19 cellular contexts compared by ENCODE assay signal in genomic region chr1:38061290-38061689, GRCh38. TPM values are rescaled to one million over a fixed set of nuclear protein-coding genes. Genes with fewer than 3 reads are reported as not detected.
DNase-seq lines count a peak whose midpoint lies in the region; ATAC-seq, FAIRE-seq and TF ChIP-seq lines count a peak whose summit lies in the region.
"Had no signal": no experiment of that assay in that cellular context is flagged by ENCODE, and none has a peak within 500 bp of the region (broad histone marks: within the 10 kb centered on the region; RNA-seq: fewer than 3 reads in every experiment).

No MANE protein-coding gene starts in this region.

- H3K4ac ChIP-seq in neuronal stem cell (ENCODE audit: low read length) = no peak overlapping the region

- CTCF ChIA-PET in K562 (lab: Yijun Ruan, JAX; ENCODE audit: low intra/inter-chr PET ratio) = no interaction called here

- H4K91ac ChIP-seq in neuronal stem cell (ENCODE audit: low read depth, low read length, poor library complexity) = no peak overlapping the region

- no peak for DNase-seq in K562 (ENCODE audit: extremely low read depth in 1 of 4, low spot score in 3 of 4)
- DNase-seq in neuronal stem cell (ENCODE audit: low spot score) = no peak
- DNase-seq in activated T-cell treated with anti-CD3 and anti-CD28 coated beads for 4 hours = no peak
- DNase-seq in inferior parietal cortex (ENCODE audit: extremely low spot score) = no peak
- no peak for DNase-seq in activated T-cell treated with anti-CD3 and anti-CD28 coated beads, Interleukin-2, amount 50 U/mL, for 4 hours
- DNase-seq in ascending aorta (ENCODE audit: low spot score in 2 of 2) = no peak
- DNase-seq: CD4-positive, alpha-beta memory T cell; COR-L47; DMS 273 treated with DMSO at 0.1 percent for 48 hours; DMS53; GDM1; GOT3; H9 had no signal

- in situ Hi-C loops in K562 (cut with MboI) = no loop called here

- WGBS in K562 (ENCODE audit: insufficient coverage, low coverage, missing lambda C conversion rate) = 45% methylated on average over 1 of the region's 1 CpG
- WGBS in neuronal stem cell (ENCODE audit: extremely low coverage in 2 of 2, insufficient read length in 2 of 2, insufficient replicate concordance in 1 of 2), 2 donors = no CpG with 5 or more reads among the region's 1 CpG

- peaks cover 99% of the 10 kb centered on the region for H3K79me2 ChIP-seq in OCI-LY3 (ENCODE audit: low read length)
- H3K79me2 ChIP-seq in K562 (ENCODE audit: control insufficient read depth, insufficient read depth, low read length) = no peaks in the 10 kb centered on the region

- H3K4me1 ChIP-seq in OCI-LY3 (ENCODE audit: low read length) = peaks cover 85% of the 10 kb centered on the region
- H3K4me1 ChIP-seq in K562 (replicated peaks in 1 of 2; ENCODE audit: control insufficient read depth in 2 of 2, insufficient read depth in 2 of 2, low read length in 2 of 2) = peaks cover 12 to 21% of the 10 kb centered on the region in 2 experiments; a peak in 4 of 5 replicates
- H3K4me1 ChIP-seq in neuronal stem cell (ENCODE audit: control insufficient read depth in 2 of 2, insufficient read depth in 1 of 2, low read depth in 1 of 2, low read length in 2 of 2) = peaks cover 12 to 16% of the 10 kb centered on the region in 2 donors
- no peaks in the 10 kb centered on the region for H3K4me1 ChIP-seq in ascending aorta

- peak overlapping the region; percentile 81 for H3K4me2 ChIP-seq in OCI-LY3 (ENCODE audit: low read length)
- no peak overlapping the region for H3K4me2 ChIP-seq in K562 (ENCODE audit: insufficient read depth, low read length)
- no peak overlapping the region for H3K4me2 ChIP-seq in neuronal stem cell (ENCODE audit: insufficient read depth, low read length, poor library complexity, severe bottlenecking)
- H3K4me2 ChIP-seq: KMS-11 had no signal

- no peaks in the 10 kb centered on the region for H3K9me1 ChIP-seq in K562 (ENCODE audit: control insufficient read depth, insufficient read depth, low read length)

- no peak for TF ChIP-seq RAD21 in K562 (CRISPR knock-in tag; conservative IDR thresholded peaks at IDR 0.05 in 1 of 2, IDR thresholded peaks at IDR 0.05 in 1 of 2)

- no peaks in the 10 kb centered on the region for H3K79me1 ChIP-seq in neuronal stem cell (ENCODE audit: low read depth, low read length)

- no peak for TF ChIP-seq EP300 in K562 (IDR thresholded peaks at IDR 0.05; ENCODE audit: low read length)

- H4K20me1 ChIP-seq in OCI-LY3 (ENCODE audit: insufficient read depth, low read length) = peaks cover 73% of the 10 kb centered on the region
- no peaks in the 10 kb centered on the region for H4K20me1 ChIP-seq in K562 (replicated peaks; ENCODE audit: control insufficient read depth, insufficient read depth, low read length)
- H4K20me1 ChIP-seq: BLaER1 had no signal

- peak overlapping the region; percentile 59; the same call in 1 of the 2 replicates for H3K4me3 ChIP-seq in OCI-LY3 (ENCODE audit: low read length)
- H3K4me3 ChIP-seq in K562 = no peak overlapping the region
- H3K4me3 ChIP-seq in neuronal stem cell (ENCODE audit: low read length in 2 of 2) = no peak overlapping the region
- H3K4me3 ChIP-seq in ascending aorta = no peak overlapping the region
- H3K4me3 ChIP-seq: BLaER1 had no signal

- H3K36me3 ChIP-seq in OCI-LY3 (replicated peaks; ENCODE audit: low read depth, low read length) (peaks cover 24% of the 10 kb centered on the region), K562 (ENCODE audit: control insufficient read depth, insufficient read depth, low read length) (no peaks in the 10 kb centered on the region), neuronal stem cell (replicated peaks in 1 of 2; ENCODE audit: control insufficient read depth in 2 of 2, insufficient read depth in 2 of 2, low read length in 2 of 2) (peaks cover 0 to 9% of the 10 kb centered on the region in 2 donors), ascending aorta (no peaks in the 10 kb centered on the region)
- H3K36me3 ChIP-seq: BLaER1 had no signal

- H3K27me3 Mint-ChIP-seq in activated T-cell treated with anti-CD3 and anti-CD28 coated beads, Interleukin-2, amount 50 U/mL, for 4 hours (ENCODE audit: low read depth) = peaks cover 2% of the 10 kb centered on the region
- H3K27me3 Mint-ChIP-seq: CD4-positive, alpha-beta memory T cell had no signal

- TF ChIP-seq CTCF in OCI-LY3 (IDR thresholded peaks at IDR 0.05; ENCODE audit: low read depth, low read length) (no peak), K562 (IDR thresholded peaks at IDR 0.05 in 2 of 3, conservative IDR thresholded peaks at IDR 0.05 in 1 of 3; ENCODE audit: insufficient read depth in 2 of 3, low read depth in 1 of 3, low read length in 3 of 3) (no peak), ascending aorta (IDR thresholded peaks at IDR 0.05) (no peak)

- H2BK12ac ChIP-seq in neuronal stem cell (ENCODE audit: low read length) = peak overlapping the region; percentile 26

- peak overlapping the region; percentile 52 for H3K18ac ChIP-seq in neuronal stem cell (ENCODE audit: low read length)

- no TSS peak for BruUV-seq in K562 (replicated peaks; lab: Mats Ljungman, UMichigan)

- no peak for TF ChIP-seq POLR2A in K562 (conservative IDR thresholded peaks at IDR 0.05)

- no peak for ATAC-seq in K562
- no peak for ATAC-seq in activated T-cell treated with anti-CD3 and anti-CD28 coated beads, Interleukin-2, amount 50 U/mL, for 4 hours

- H3K27ac ChIP-seq in OCI-LY3 (ENCODE audit: low read length) = peak overlapping the region; percentile 88
- no peak overlapping the region for H3K27ac ChIP-seq in K562 (ENCODE audit: extremely low read depth, low read depth, low read length)
- H3K27ac ChIP-seq in neuronal stem cell (replicated peaks; ENCODE audit: low read length) = no peak overlapping the region
- no peak overlapping the region for H3K27ac ChIP-seq in ascending aorta
- H3K27ac ChIP-seq: BLaER1, KMS-11 had no signal

- H2BK120ac ChIP-seq in neuronal stem cell (ENCODE audit: low read depth, low read length) = no peak overlapping the region

- POLR2A ChIA-PET in K562 (lab: Yijun Ruan, JAX) = interaction anchor here (0.6 to 2.2 kb wide), 3 partner anchors 9 to 782 kb away, joined by 3 to 5 read pairs (median 3); no protein-coding TSS in a partner anchor

- no peak overlapping the region for H2BK5ac ChIP-seq in neuronal stem cell (ENCODE audit: low read length)

- H3K9ac ChIP-seq in OCI-LY3 (ENCODE audit: low read length) (peak overlapping the region; percentile 65; the same call in 1 of the 2 replicates), K562 (ENCODE audit: insufficient read depth in 1 of 2, low read depth in 2 of 2, low read length in 2 of 2) (no peak overlapping the region), neuronal stem cell (ENCODE audit: low read depth, low read length, poor library complexity) (no peak overlapping the region)
- H3K9ac ChIP-seq: KMS-11 had no signal

- no peak for FAIRE-seq in K562 (lab: Jason Lieb, UNC)
- FAIRE-seq: A204.1 had no signal

- peaks cover 3% of the 10 kb centered on the region for H3K4me1 Mint-ChIP-seq in activated T-cell treated with anti-CD3 and anti-CD28 coated beads, Interleukin-2, amount 50 U/mL, for 4 hours (ENCODE audit: low read depth)
- H3K4me1 Mint-ChIP-seq: CD14-positive monocyte; CD4-positive, alpha-beta memory T cell had no signal

- H2AFZ ChIP-seq in OCI-LY3 (ENCODE audit: low read depth, low read length) = no peak overlapping the region
- H2AFZ ChIP-seq in K562 (ENCODE audit: low read depth, low read length) = no peak overlapping the region
- H2AFZ ChIP-seq in neuronal stem cell (ENCODE audit: low read length) = no peak overlapping the region

- intact Hi-C loops in K562 (cut with micrococcal nuclease) = no loop called here
- intact Hi-C loops in ascending aorta (cut with DNase I) = no loop called here

- H2AK5ac ChIP-seq in neuronal stem cell (ENCODE audit: low read depth, low read length) = no peak overlapping the region

- H3K23ac ChIP-seq in neuronal stem cell (ENCODE audit: low read depth, low read length, poor library complexity) = peak overlapping the region; percentile 82

- H3K27me3 ChIP-seq in OCI-LY3 (ENCODE audit: low read depth, low read length) (no peaks in the 10 kb centered on the region), K562 (ENCODE audit: control insufficient read depth in 2 of 2, insufficient read depth in 2 of 2, low read length in 2 of 2) (peaks cover 2 to 9% of the 10 kb centered on the region in 2 experiments; a peak in 1 of 5 replicates), neuronal stem cell (ENCODE audit: control insufficient read depth in 3 of 3, insufficient read depth in 3 of 3, low read depth in 1 of 3, low read length in 3 of 3) (no peaks in the 10 kb centered on the region), ascending aorta (no peaks in the 10 kb centered on the region)
- H3K27me3 ChIP-seq: BLaER1 had no signal

- no peak overlapping the region for H4K8ac ChIP-seq in neuronal stem cell (ENCODE audit: low read depth, low read length)

- no peak overlapping the region for H2BK15ac ChIP-seq in neuronal stem cell (ENCODE audit: low read length)

- no peak overlapping the region for H3K14ac ChIP-seq in neuronal stem cell (ENCODE audit: low read length)

- H3K9me3 ChIP-seq in OCI-LY3 (ENCODE audit: insufficient read depth, low read length) = no peaks in the 10 kb centered on the region
- no peaks in the 10 kb centered on the region for H3K9me3 ChIP-seq in K562 (replicated peaks; ENCODE audit: control insufficient read depth, insufficient read depth, low read depth, low read length)
- peaks cover 0 to 2% of the 10 kb centered on the region in 2 donors for H3K9me3 ChIP-seq in neuronal stem cell (replicated peaks in 1 of 2; ENCODE audit: control insufficient read depth in 2 of 2, insufficient read depth in 1 of 2, low read depth in 1 of 2, low read length in 2 of 2)
- H3K9me3 ChIP-seq in ascending aorta = no peaks in the 10 kb centered on the region
- H3K9me3 ChIP-seq: BLaER1 had no signal

- H3K36me3 Mint-ChIP-seq in activated T-cell treated with anti-CD3 and anti-CD28 coated beads, Interleukin-2, amount 50 U/mL, for 4 hours (ENCODE audit: insufficient read depth) = no peaks in the 10 kb centered on the region
- H3K36me3 Mint-ChIP-seq: CD14-positive monocyte; CD4-positive, alpha-beta memory T cell had no signal

- H3K9me3 Mint-ChIP-seq in activated T-cell treated with anti-CD3 and anti-CD28 coated beads, Interleukin-2, amount 50 U/mL, for 4 hours = no peaks in the 10 kb centered on the region
- H3K9me3 Mint-ChIP-seq: CD14-positive monocyte; CD4-positive, alpha-beta memory T cell had no signal

- H3K4me3 Mint-ChIP-seq in activated T-cell treated with anti-CD3 and anti-CD28 coated beads, Interleukin-2, amount 50 U/mL, for 4 hours = no peak overlapping the region
- H3K4me3 Mint-ChIP-seq: CD14-positive monocyte; CD4-positive, alpha-beta memory T cell; H9 had no signal

RNA-seq across cellular contexts. Expression of gene POU3F1, which starts 14.7 kb away (rescaled TPM):
- total RNA-seq in K562 (2011; cell fraction: chromatin; rRNA removed; ENCODE audit: low replicate concordance) = not detected in 2 replicates
- 0.13 TPM in 1 of 2 replicates, not detected in the other for total RNA-seq in K562 (2011; cell fraction: nucleolus; rRNA removed)
- not detected in 2 replicates for total RNA-seq in K562 (2011; cell fraction: nucleoplasm; rRNA removed)
- 0.08 and 0.09 TPM in 2 replicates for total RNA-seq in K562 (2014; rRNA removed)
- not detected in 2 replicates for total RNA-seq in K562 (2014; rRNA removed; fragmentation: Illumina TruSeq; extraction: Trizol)
- total RNA-seq in K562 (2015; rRNA removed; fragmentation: Illumina TruSeq; extraction: Trizol) = not detected in 2 replicates
- not detected in 2 replicates for total RNA-seq in K562 (2021)
- 0.05 TPM in 1 of 2 replicates, not detected in the other for polyA plus RNA-seq in K562 (2011; rRNA removed)
- not detected in 2 replicates for polyA plus RNA-seq in K562 (2011; cell fraction: cytosol; rRNA removed)
- 0.06 and 0.15 TPM in 2 replicates for polyA plus RNA-seq in K562 (2011; cell fraction: nucleus; rRNA removed)
- not detected in 2 replicates for polyA plus RNA-seq in K562 (2012)
- polyA plus RNA-seq in K562 (2014; fragmentation: Illumina TruSeq; extraction: Trizol) = not detected in 2 replicates
- not detected for polyA plus RNA-seq in K562 (2014; fragmentation: Nextera tagmentation; extraction: Ambion mirVana)
- not detected in 2 replicates for polyA plus RNA-seq in K562 (2014; rRNA removed)
- not detected in 2 replicates for polyA minus RNA-seq in K562 (2011; rRNA and poly(A)+ RNA removed)
- not detected in 2 replicates for polyA minus RNA-seq in K562 (2011; cell fraction: cytosol; rRNA and poly(A)+ RNA removed)
- polyA minus RNA-seq in K562 (2011; cell fraction: nucleus; rRNA and poly(A)+ RNA removed) = 0.13 and 0.33 TPM in 2 replicates
- 34.6 TPM for polyA plus RNA-seq in neuronal stem cell (2013, experiment 1 of 2)
- polyA plus RNA-seq in neuronal stem cell (2013, experiment 2 of 2) = 34.4 TPM
- total RNA-seq in activated T-cell treated with anti-CD3 and anti-CD28 coated beads, Interleukin-2, amount 50 U/mL, for 4 hours = 1 to 10 TPM in 2 of 3 donors, under 1 TPM in 1; 0.91 to 1.3 (median 1.0) TPM
- not detected for total RNA-seq in ascending aorta
- polyA plus RNA-seq: AG04450, CD14-positive monocyte had no signal

RNA-seq across cellular contexts. Expression of gene UTP11, which starts 48.8 kb away (rescaled TPM):
- total RNA-seq in K562 (2011; cell fraction: chromatin; rRNA removed; ENCODE audit: low replicate concordance) = 67.0 and 115 TPM in 2 replicates
- 37.6 and 49.2 TPM in 2 replicates for total RNA-seq in K562 (2011; cell fraction: nucleolus; rRNA removed)
- total RNA-seq in K562 (2011; cell fraction: nucleoplasm; rRNA removed) = 97.2 and 146 TPM in 2 replicates
- total RNA-seq in K562 (2014; rRNA removed) = 125 and 137 TPM in 2 replicates
- total RNA-seq in K562 (2014; rRNA removed; fragmentation: Illumina TruSeq; extraction: Trizol) = 215 and 251 TPM in 2 replicates
- total RNA-seq in K562 (2015; rRNA removed; fragmentation: Illumina TruSeq; extraction: Trizol) = 214 and 221 TPM in 2 replicates
- total RNA-seq in K562 (2021) = 124 and 129 TPM in 2 replicates
- 67.6 and 91.1 TPM in 2 replicates for polyA plus RNA-seq in K562 (2011; rRNA removed)
- polyA plus RNA-seq in K562 (2011; cell fraction: cytosol; rRNA removed) = 22.4 and 42.7 TPM in 2 replicates
- 18.0 and 28.1 TPM in 2 replicates for polyA plus RNA-seq in K562 (2011; cell fraction: nucleus; rRNA removed)
- polyA plus RNA-seq in K562 (2012) = 76.5 and 96.7 TPM in 2 replicates
- polyA plus RNA-seq in K562 (2014; fragmentation: Illumina TruSeq; extraction: Trizol) = 329 and 378 TPM in 2 replicates
- polyA plus RNA-seq in K562 (2014; fragmentation: Nextera tagmentation; extraction: Ambion mirVana) = 100 to 1,000 TPM; 269 to 303 TPM
- 167 and 253 TPM in 2 replicates for polyA plus RNA-seq in K562 (2014; rRNA removed)
- 46.0 and 51.0 TPM in 2 replicates for polyA minus RNA-seq in K562 (2011; rRNA and poly(A)+ RNA removed)
- polyA minus RNA-seq in K562 (2011; cell fraction: cytosol; rRNA and poly(A)+ RNA removed) = 25.8 and 26.4 TPM in 2 replicates
- polyA minus RNA-seq in K562 (2011; cell fraction: nucleus; rRNA and poly(A)+ RNA removed) = 17.6 and 38.0 TPM in 2 replicates
- 52.4 TPM for polyA plus RNA-seq in neuronal stem cell (2013, experiment 1 of 2)
- 53.8 TPM for polyA plus RNA-seq in neuronal stem cell (2013, experiment 2 of 2)
- 100 to 1,000 TPM; 103 to 105 (median 104) TPM for total RNA-seq in activated T-cell treated with anti-CD3 and anti-CD28 coated beads, Interleukin-2, amount 50 U/mL, for 4 hours
- total RNA-seq in ascending aorta = 16.5 TPM

RNA-seq across cellular contexts. Expression of gene FHL3, which starts 56.0 kb away (rescaled TPM):
- 89.8 and 202 TPM in 2 replicates for total RNA-seq in K562 (2011; cell fraction: chromatin; rRNA removed; ENCODE audit: low replicate concordance)
- total RNA-seq in K562 (2011; cell fraction: nucleolus; rRNA removed) = 99.7 and 116 TPM in 2 replicates
- 98.0 and 139 TPM in 2 replicates for total RNA-seq in K562 (2011; cell fraction: nucleoplasm; rRNA removed)
- 55.7 and 80.3 TPM in 2 replicates for total RNA-seq in K562 (2014; rRNA removed)
- 22.6 and 27.7 TPM in 2 replicates for total RNA-seq in K562 (2014; rRNA removed; fragmentation: Illumina TruSeq; extraction: Trizol)
- total RNA-seq in K562 (2015; rRNA removed; fragmentation: Illumina TruSeq; extraction: Trizol) = 34.1 and 35.1 TPM in 2 replicates
- total RNA-seq in K562 (2021) = 123 and 144 TPM in 2 replicates
- 14.8 and 18.9 TPM in 2 replicates for polyA plus RNA-seq in K562 (2011; rRNA removed)
- 31.0 and 53.9 TPM in 2 replicates for polyA plus RNA-seq in K562 (2011; cell fraction: cytosol; rRNA removed)
- polyA plus RNA-seq in K562 (2011; cell fraction: nucleus; rRNA removed) = 58.4 and 84.8 TPM in 2 replicates
- 76.0 and 140 TPM in 2 replicates for polyA plus RNA-seq in K562 (2012)
- 117 and 145 TPM in 2 replicates for polyA plus RNA-seq in K562 (2014; fragmentation: Illumina TruSeq; extraction: Trizol)
- 1 to 10 TPM; 6.1 to 8.0 TPM for polyA plus RNA-seq in K562 (2014; fragmentation: Nextera tagmentation; extraction: Ambion mirVana)
- 56.7 and 61.4 TPM in 2 replicates for polyA plus RNA-seq in K562 (2014; rRNA removed)
- 26.4 and 29.9 TPM in 2 replicates for polyA minus RNA-seq in K562 (2011; rRNA and poly(A)+ RNA removed)
- polyA minus RNA-seq in K562 (2011; cell fraction: cytosol; rRNA and poly(A)+ RNA removed) = 46.4 and 60.9 TPM in 2 replicates
- 41.9 and 46.1 TPM in 2 replicates for polyA minus RNA-seq in K562 (2011; cell fraction: nucleus; rRNA and poly(A)+ RNA removed)
- 26.5 TPM for polyA plus RNA-seq in neuronal stem cell (2013, experiment 1 of 2)
- 25.9 TPM for polyA plus RNA-seq in neuronal stem cell (2013, experiment 2 of 2)
- total RNA-seq in activated T-cell treated with anti-CD3 and anti-CD28 coated beads, Interleukin-2, amount 50 U/mL, for 4 hours = 10 to 100 TPM; 15.9 to 33.8 (median 26.9) TPM
- total RNA-seq in ascending aorta = 60.1 TPM
